Comparison of ENCODE assay signal across 23 cellular contexts in genomic region chr13:97505022-97505421, GRCh38.
DNase-seq lines count a peak whose midpoint lies in the region; ATAC-seq lines count a peak whose summit lies in the region.
"Had no signal": no experiment of that assay in that cellular context is flagged by ENCODE, and none has a peak within 500 bp of the region (broad histone marks: within the 10 kb centered on the region; RNA-seq: fewer than 3 reads in every experiment).

No MANE protein-coding gene starts in this region.

- ATAC-seq in GM18511 (IDR thresholded peaks at IDR 0.05; ENCODE audit: unreplicated experiment) (peak; percentile 76), GM19372 (IDR thresholded peaks at IDR 0.05; ENCODE audit: low read depth, unreplicated experiment) (peak; percentile 68), HG02678 (IDR thresholded peaks at IDR 0.05; ENCODE audit: unreplicated experiment) (peak; percentile 62), HG03045 (IDR thresholded peaks at IDR 0.05; ENCODE audit: unreplicated experiment) (no peak), GM21390 (IDR thresholded peaks at IDR 0.05; ENCODE audit: unreplicated experiment) (no peak)
- ATAC-seq: K562, PC-3, Right ventricle myocardium inferior, SK-N-SH treated with all-trans-retinoic acid at 6 μM for 48 hours, T-helper 17 cell had no signal

- peak; percentile 51 for DNase-seq in HT-29 (ENCODE audit: low spot score)
- no peak for DNase-seq in D341Med (ENCODE audit: low spot score)
- DNase-seq: GM23248; H7; Kasumi-1; NCI-H1092 treated with DMSO at 0.1 percent for 48 hours; NCI-H1436; NCI-H187; NCI-H446; NCI-H524 treated with DMSO at 0.1 percent for 48 hours; NCI-H82; NK-92 treated with Interleukin-12 subunit alpha and Interleukin-12 subunit beta, amount 100 ng/mL, for 24 hours; PC-3; SJCRH30; T-helper 17 cell had no signal

Comparison
In these comparisons a context has a peak if more than half of its experiments do, and no peak if none do; other contexts are left out.
1. ATAC-seq: peak in GM18511 (single experiment), GM19372 (single experiment) and HG02678 (single experiment); none in HG03045 (single experiment) and GM21390 (single experiment).